In the genomic region with DNA sequence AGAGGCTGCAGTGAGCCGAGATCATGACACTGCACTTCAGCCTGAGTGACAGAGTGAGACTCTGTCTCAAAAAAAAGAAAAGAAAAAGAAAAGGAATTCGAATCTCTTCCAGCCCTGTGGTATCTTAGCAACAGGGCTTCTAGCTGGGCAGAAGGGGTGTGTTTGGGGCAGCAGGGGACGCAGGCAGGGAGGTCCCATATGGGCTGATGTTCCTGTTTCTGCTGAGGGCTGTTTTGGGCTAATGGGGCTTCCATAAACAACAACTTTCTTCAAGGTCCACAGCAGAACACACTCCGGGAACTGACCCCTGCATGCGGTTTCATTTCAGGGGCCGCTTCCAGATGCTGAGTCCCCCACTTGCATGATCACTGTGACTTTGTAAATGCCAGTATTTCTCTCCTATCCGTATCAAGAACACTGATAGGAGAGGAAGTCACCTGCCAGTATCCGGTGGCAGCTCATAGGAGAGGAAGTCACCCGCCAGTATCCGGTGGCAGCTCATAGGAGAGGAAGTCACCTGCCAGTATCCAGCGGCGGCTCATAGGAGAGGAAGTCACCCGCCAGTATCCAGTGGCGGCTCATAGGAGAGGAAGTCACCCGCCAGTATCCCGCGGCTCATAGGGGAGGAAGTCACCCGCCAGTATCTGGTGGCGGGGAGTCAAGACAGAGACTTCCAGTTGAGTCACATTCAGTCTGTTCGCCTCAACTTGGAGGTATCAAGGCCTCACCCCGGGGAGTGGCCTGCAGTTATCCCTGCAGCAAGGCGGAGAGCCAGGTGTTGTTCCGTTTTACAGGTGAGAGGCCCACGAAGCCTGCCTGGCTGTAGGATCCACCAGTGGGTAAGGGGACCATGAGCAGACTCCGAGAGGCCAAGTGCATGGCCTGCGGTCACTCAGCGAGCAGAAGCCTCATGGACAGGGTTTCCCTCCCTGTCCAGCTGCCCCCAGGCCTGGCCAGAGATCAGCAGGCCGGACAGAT, we compare ENCODE assay signal across 14 cellular contexts. TPM values are rescaled to one million over a fixed set of nuclear protein-coding genes. Genes with fewer than 3 reads are reported as not detected.
DNase-seq lines count a peak whose midpoint lies in the region; ATAC-seq and TF ChIP-seq lines count a peak whose summit lies in the region.
"Had no signal": no experiment of that assay in that cellular context is flagged by ENCODE, and none has a peak within 500 bp of the region (broad histone marks: within the 10 kb centered on the region; RNA-seq: fewer than 3 reads in every experiment).

No MANE protein-coding gene starts in this region.

- H3K79me2 ChIP-seq in DOHH2 (ENCODE audit: control insufficient read depth, low read length) = no peaks in the 10 kb centered on the region
- H3K79me2 ChIP-seq in SU-DHL-6 (ENCODE audit: insufficient read depth, low read length) = no peaks in the 10 kb centered on the region

- H4K20me1 ChIP-seq in DOHH2 (ENCODE audit: control insufficient read depth, insufficient read depth, low read depth, low read length) (no peaks in the 10 kb centered on the region), SU-DHL-6 (ENCODE audit: low read depth, low read length) (no peaks in the 10 kb centered on the region)

- H2AFZ ChIP-seq in SU-DHL-6 (ENCODE audit: low read depth, low read length, severe bottlenecking) = peak overlapping the region; percentile 19
- H2AFZ ChIP-seq: PC-9 had no signal

- H3K4me3 ChIP-seq in DOHH2 (ENCODE audit: low read length) (no peak overlapping the region), SU-DHL-6 (ENCODE audit: insufficient read depth, low read length, poor library complexity, severe bottlenecking) (no peak overlapping the region), endodermal cell (ENCODE audit: low read length) (no peak overlapping the region)
- H3K4me3 ChIP-seq: PC-9 had no signal

- H3K4me2 ChIP-seq in DOHH2 (ENCODE audit: low read length) = peak overlapping the region; percentile 20
- no peak overlapping the region for H3K4me2 ChIP-seq in SU-DHL-6 (ENCODE audit: low read depth, low read length, poor library complexity, severe bottlenecking)
- H3K4me2 ChIP-seq: PC-9 had no signal

- H3K9ac ChIP-seq in SU-DHL-6 (ENCODE audit: low read length) (no peak overlapping the region), endodermal cell (ENCODE audit: extremely low read depth, low read length, poor library complexity, severe bottlenecking) (no peak overlapping the region)

- H3F3A ChIP-seq in DOHH2 (ENCODE audit: control insufficient read depth, insufficient read depth) (no peaks in the 10 kb centered on the region), SU-DHL-6 (ENCODE audit: insufficient read depth) (no peaks in the 10 kb centered on the region)

- H3K9me3 ChIP-seq in DOHH2 (ENCODE audit: control insufficient read depth, insufficient read depth, low read length) = no peaks in the 10 kb centered on the region
- H3K9me3 ChIP-seq in SU-DHL-6 (ENCODE audit: insufficient read depth, low read length) = no peaks in the 10 kb centered on the region
- no peaks in the 10 kb centered on the region for H3K9me3 ChIP-seq in endodermal cell (ENCODE audit: control insufficient read depth, low read length)

- peaks cover 4% of the 10 kb centered on the region for H3K27me3 Mint-ChIP-seq in endodermal cell (ENCODE audit: insufficient read depth)

- 85 to 88% methylated on average over 24 to 28 of the region's 28 CpGs for WGBS in endodermal cell (ENCODE audit: insufficient coverage in 1 of 2, insufficient read length in 1 of 2), 2 experiments

- no peaks in the 10 kb centered on the region for H3K9me2 ChIP-seq in DOHH2 (replicated peaks; ENCODE audit: control insufficient read depth, low read length)
- H3K9me2 ChIP-seq in SU-DHL-6 (replicated peaks; ENCODE audit: insufficient read depth, low read length) = no peaks in the 10 kb centered on the region

- no peaks in the 10 kb centered on the region; the same call in 1 of the 2 replicates for H3K27me3 ChIP-seq in DOHH2 (ENCODE audit: control insufficient read depth, low read length)
- H3K27me3 ChIP-seq in SU-DHL-6 (ENCODE audit: low read length) = no peaks in the 10 kb centered on the region
- no peaks in the 10 kb centered on the region for H3K27me3 ChIP-seq in endodermal cell (ENCODE audit: control insufficient read depth, insufficient read depth, low read length, poor library complexity, severe bottlenecking)

- peak; percentile 72 for DNase-seq in CD1c-positive myeloid dendritic cell (ENCODE audit: extremely low spot score)
- peak; percentile 59 for DNase-seq in endodermal cell
- no peak for DNase-seq in amniotic stem cell (lab: John Stamatoyannopoulos, UW)
- no peak for DNase-seq in DMS153 (lab: John Stamatoyannopoulos, UW)
- DNase-seq: NCI-H1694 had no signal

- TF ChIP-seq CTCF in DOHH2 (IDR thresholded peaks at IDR 0.05; ENCODE audit: low read depth, low read length, poor library complexity, severe bottlenecking) (no peak), SU-DHL-6 (IDR thresholded peaks at IDR 0.05; ENCODE audit: insufficient read depth, low read length, poor library complexity, severe bottlenecking) (no peak), endodermal cell (conservative IDR thresholded peaks at IDR 0.05) (no peak)

- ATAC-seq in GM21825 (IDR thresholded peaks at IDR 0.05; ENCODE audit: unreplicated experiment) = no peak
- ATAC-seq: sciatic nerve had no signal

- peaks cover 10% of the 10 kb centered on the region for H3K4me1 ChIP-seq in DOHH2 (ENCODE audit: control insufficient read depth, low read length)
- H3K4me1 ChIP-seq in endodermal cell (ENCODE audit: control insufficient read depth, insufficient read depth, low read length) = no peaks in the 10 kb centered on the region

- no peaks in the 10 kb centered on the region for H3K9me3 Mint-ChIP-seq in endodermal cell

- peaks cover 6% of the 10 kb centered on the region for H3K4me1 Mint-ChIP-seq in endodermal cell

- H3K27ac ChIP-seq in DOHH2 (ENCODE audit: low read depth, low read length) = no peak overlapping the region
- no peak overlapping the region for H3K27ac ChIP-seq in SU-DHL-6 (ENCODE audit: low read depth, low read length)
- H3K27ac ChIP-seq in endodermal cell (ENCODE audit: low read depth, low read length) = no peak overlapping the region
- H3K27ac ChIP-seq: PC-9 had no signal

- no peaks in the 10 kb centered on the region for H3K36me3 ChIP-seq in DOHH2 (ENCODE audit: control insufficient read depth, low read length)
- H3K36me3 ChIP-seq in SU-DHL-6 (ENCODE audit: low read length) = no peaks in the 10 kb centered on the region
- H3K36me3 ChIP-seq in endodermal cell (ENCODE audit: control insufficient read depth, insufficient read depth, low read length) = no peaks in the 10 kb centered on the region

- no peaks in the 10 kb centered on the region for H3K36me3 Mint-ChIP-seq in endodermal cell (ENCODE audit: low read depth)

- no peak overlapping the region for H3K4me3 Mint-ChIP-seq in endodermal cell

- no peak overlapping the region for H3K27ac Mint-ChIP-seq in endodermal cell

RNA-seq across cellular contexts. Expression of a gene that starts 8.3 kb away (rescaled TPM):
- under 1 TPM; 0.37 to 0.40 TPM for total RNA-seq in endodermal cell
- 4.0 TPM for polyA plus RNA-seq in endodermal cell (2013, experiment 1 of 2)
- polyA plus RNA-seq in endodermal cell (2013, experiment 2 of 2) = 1.9 TPM
- total RNA-seq: astrocyte, Daoy, endothelial cell of umbilical vein, mononuclear cell, sciatic nerve had no signal

RNA-seq across cellular contexts. Expression of a gene that starts 37.0 kb away (rescaled TPM):
- 10 to 100 TPM; 23.2 to 32.2 TPM for total RNA-seq in endodermal cell
- 20.9 TPM for polyA plus RNA-seq in endodermal cell (2013, experiment 1 of 2)
- 17.8 TPM for polyA plus RNA-seq in endodermal cell (2013, experiment 2 of 2)

Comparison
In these comparisons a context has a peak if more than half of its experiments do, and no peak if none do; other contexts are left out.
1. DNase-seq: peak in CD1c-positive myeloid dendritic cell (single experiment) and endodermal cell (single experiment); none in amniotic stem cell (single experiment) and DMS153 (single experiment).